In the genomic region with DNA sequence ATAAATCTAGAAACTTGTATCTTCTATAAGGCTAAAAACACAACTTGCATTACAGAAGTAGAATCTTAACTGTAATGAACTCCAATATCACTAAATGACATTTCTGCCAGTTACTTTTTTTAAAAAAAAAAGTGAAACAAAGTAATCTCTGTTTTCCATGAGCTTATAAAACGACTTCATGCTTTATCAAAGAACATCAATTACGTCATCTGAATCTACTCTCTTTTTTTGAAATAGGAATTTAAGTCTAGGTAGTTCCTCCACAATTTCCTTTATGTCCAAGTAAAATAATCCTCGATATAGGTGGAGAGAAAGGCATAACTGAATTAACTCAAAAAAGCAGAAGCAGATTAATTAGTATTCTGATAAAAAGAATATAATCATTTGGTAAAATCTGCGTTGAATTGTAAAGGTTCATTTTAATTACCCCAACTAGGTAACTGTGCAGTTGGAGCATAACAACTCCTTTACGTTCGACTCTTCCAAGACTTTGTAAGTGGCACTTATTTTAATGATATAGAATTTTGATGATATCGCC, we compare ENCODE assay signal across 8 cellular contexts. TPM values are rescaled to one million over a fixed set of nuclear protein-coding genes. Genes with fewer than 3 reads are reported as not detected.
DNase-seq lines count a peak whose midpoint lies in the region; ATAC-seq and TF ChIP-seq lines count a peak whose summit lies in the region.

No MANE protein-coding gene starts in this region.

- DNase-seq in activated CD4-positive, alpha-beta T cell treated with anti-CD3 and anti-CD28 coated beads, Interleukin-2, amount 10 ng/mL, durations not matched to agents 24 days and 14 days: no peak
- no peak for DNase-seq in activated CD4-positive, alpha-beta T cell treated with anti-CD3 and anti-CD28 coated beads for 4 hours
- DNase-seq in astrocyte of the cerebellum (ENCODE audit: low read depth) (no peak), left lung (no peak), thoracic aorta (ENCODE audit: low spot score) (no peak), NCI-H1417 (lab: John Stamatoyannopoulos, UW) (no peak), HuH-7 (ENCODE audit: low spot score) (no peak), CD1c-positive myeloid dendritic cell (ENCODE audit: extremely low spot score) (no peak)

- no peaks in the 10 kb centered on the region for H3K36me3 Mint-ChIP-seq in activated CD4-positive, alpha-beta T cell treated with anti-CD3 and anti-CD28 coated beads, Interleukin-2, amount 10 ng/mL, durations not matched to agents 24 days and 14 days (ENCODE audit: low read depth)

- H3K36me3 ChIP-seq in left lung: no peaks in the 10 kb centered on the region
- no peaks in the 10 kb centered on the region for H3K36me3 ChIP-seq in thoracic aorta

- H3K4me3 Mint-ChIP-seq in activated CD4-positive, alpha-beta T cell treated with anti-CD3 and anti-CD28 coated beads, Interleukin-2, amount 10 ng/mL, durations not matched to agents 24 days and 14 days: peak overlapping the region; percentile 74

- H3K4me1 Mint-ChIP-seq in activated CD4-positive, alpha-beta T cell treated with anti-CD3 and anti-CD28 coated beads, Interleukin-2, amount 10 ng/mL, durations not matched to agents 24 days and 14 days: peaks cover 10% of the 10 kb centered on the region

- peaks cover 55% of the 10 kb centered on the region for H3K27me3 Mint-ChIP-seq in activated CD4-positive, alpha-beta T cell treated with anti-CD3 and anti-CD28 coated beads, Interleukin-2, amount 10 ng/mL, durations not matched to agents 24 days and 14 days

- H3K4me3 ChIP-seq in astrocyte of the cerebellum (ENCODE audit: low read depth, low read length): peak overlapping the region; percentile 95
- H3K4me3 ChIP-seq in left lung: peak overlapping the region; percentile 68 to 76
- H3K4me3 ChIP-seq in thoracic aorta: peak overlapping the region; percentile 89

- ATAC-seq in left lung: no peak
- no peak for ATAC-seq in thoracic aorta (ENCODE audit: insufficient number of reproducible peaks, low FRiP score, low read depth)

- in situ Hi-C loops in astrocyte of the cerebellum (cut with HindIII; ENCODE audit: low sequenced_read_pairs): no loop called here

- intact Hi-C loops in activated CD4-positive, alpha-beta T cell treated with anti-CD3 and anti-CD28 coated beads, Interleukin-2, amount 10 ng/mL, durations not matched to agents 24 days and 14 days (cut with micrococcal nuclease): no loop called here
- intact Hi-C loops in left lung (cut with DNase I): no loop called here

- H3K4me1 ChIP-seq in left lung: peaks cover 0 to 25% of the 10 kb centered on the region in 2 donors
- H3K4me1 ChIP-seq in thoracic aorta (ENCODE audit: control insufficient read depth in 1 of 2, low read depth in 2 of 2): peaks cover 34 to 57% of the 10 kb centered on the region in 2 donors

- no peak overlapping the region for H3K27ac Mint-ChIP-seq in activated CD4-positive, alpha-beta T cell treated with anti-CD3 and anti-CD28 coated beads, Interleukin-2, amount 10 ng/mL, durations not matched to agents 24 days and 14 days

- H3K27me3 ChIP-seq in left lung (peaks cover 14 to 79% of the 10 kb centered on the region in 2 donors), thoracic aorta (replicated peaks; ENCODE audit: insufficient read depth) (no peaks in the 10 kb centered on the region)

- H3K27ac ChIP-seq in left lung (peak overlapping the region; percentile 87 to 93), thoracic aorta (peak overlapping the region; percentile 93 to 95)

- H3K9me3 Mint-ChIP-seq in activated CD4-positive, alpha-beta T cell treated with anti-CD3 and anti-CD28 coated beads, Interleukin-2, amount 10 ng/mL, durations not matched to agents 24 days and 14 days: no peaks in the 10 kb centered on the region

- H3K9me3 ChIP-seq in left lung (no peaks in the 10 kb centered on the region), thoracic aorta (no peaks in the 10 kb centered on the region)

- TF ChIP-seq CTCF in astrocyte of the cerebellum (IDR thresholded peaks at IDR 0.05; ENCODE audit: low read depth, low read length, missing control alignments): no peak
- no peak for TF ChIP-seq CTCF in left lung (IDR thresholded peaks at IDR 0.05)
- no peak for TF ChIP-seq CTCF in thoracic aorta (IDR thresholded peaks at IDR 0.05)

RNA-seq across cellular contexts. Expression of a gene that starts 1.4 kb away (rescaled TPM):
- 0.40 and 0.68 TPM in 2 replicates for total RNA-seq in activated CD4-positive, alpha-beta T cell treated with anti-CD3 and anti-CD28 coated beads, Interleukin-2, amount 10 ng/mL, durations not matched to agents 24 days and 14 days
- total RNA-seq in left lung (10 to 100 TPM; 43.2 to 45.2 TPM), thoracic aorta (100 to 1,000 TPM; 107 to 118 TPM)

Comparison
In these comparisons a context has a peak if more than half of its experiments do, and no peak if none do; other contexts are left out.
1. RNA of a gene that starts 1.4 kb away (total RNA-seq): 107 to 118 TPM in thoracic aorta and 43.2 to 45.2 TPM in left lung; 0.40 to 0.68 TPM in activated CD4-positive, alpha-beta T cell treated with anti-CD3 and anti-CD28 coated beads, Interleukin-2, amount 10 ng/mL, durations not matched to agents 24 days and 14 days; every median in the first group is over 10 times any median in the second.
2. Peak in every context shown above with its lines, with median percentiles within 50 percentile points of each other: H3K4me3 ChIP-seq.